ENCODE assay signal across 9 cellular contexts in the genomic region with DNA sequence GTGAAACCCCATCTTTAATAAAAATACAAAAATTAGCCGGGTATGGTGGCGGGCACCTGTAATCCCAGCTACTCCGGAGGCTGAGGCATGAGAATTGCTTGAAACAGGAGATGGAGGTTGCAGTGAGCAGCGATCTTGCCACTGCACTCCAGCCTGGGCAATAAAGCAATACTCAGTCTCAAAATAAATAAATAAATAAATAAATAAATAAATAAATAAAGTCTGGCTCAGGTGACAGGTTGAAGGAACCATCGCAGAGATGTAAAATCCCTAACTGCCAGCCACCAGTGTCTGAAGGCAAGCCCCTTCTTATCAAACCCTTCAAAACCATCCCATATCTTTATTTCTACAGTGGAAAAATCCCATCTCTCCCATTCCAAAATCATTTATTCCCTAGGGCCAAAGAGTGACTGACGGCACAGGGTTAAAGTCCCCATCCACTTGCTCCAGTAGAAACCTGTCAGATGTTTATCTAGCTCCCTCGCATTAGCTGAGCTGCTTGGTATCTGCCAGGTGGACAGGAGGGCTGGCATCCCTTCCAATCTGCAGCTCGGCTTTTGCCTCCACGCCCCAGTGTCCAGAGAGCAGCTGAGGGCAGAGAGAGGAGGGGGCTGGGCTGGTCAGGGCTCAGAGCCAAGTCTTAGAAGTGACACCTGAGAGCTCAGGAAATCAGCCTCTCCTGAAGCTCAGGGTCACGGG. TPM values are rescaled to one million over a fixed set of nuclear protein-coding genes. Genes with fewer than 3 reads are reported as not detected.
DNase-seq lines count a peak whose midpoint lies in the region; ATAC-seq and TF ChIP-seq lines count a peak whose summit lies in the region.
"Had no signal": no experiment of that assay in that cellular context is flagged by ENCODE, and none has a peak within 500 bp of the region (broad histone marks: within the 10 kb centered on the region; RNA-seq: fewer than 3 reads in every experiment).

No MANE protein-coding gene starts in this region.

- H3K27me3 ChIP-seq in Loucy (ENCODE audit: insufficient read depth, low read length, poor library complexity, severe bottlenecking) = no peaks in the 10 kb centered on the region

- peaks cover 77% of the 10 kb centered on the region for H3K79me2 ChIP-seq in Loucy (ENCODE audit: insufficient read depth, low read length)

- no peak for TF ChIP-seq CTCF in Loucy (conservative IDR thresholded peaks at IDR 0.05; ENCODE audit: low read length)
- TF ChIP-seq CTCF in RWPE1 (conservative IDR thresholded peaks at IDR 0.05; ENCODE audit: low read depth) = no peak

- no peak overlapping the region for H3K4me3 Mint-ChIP-seq in activated T-helper 2 cell treated with anti-CD3 and anti-CD28 coated beads, Interferon-gamma antibody, Interleukin-2, Interleukin-4, amounts not matched to agents 10 μg/mL and 5 μg/mL and 100 μg/mL, durations not matched to agents 14 hours and 24 hours and 36 hours (ENCODE audit: low read depth)
- H3K4me3 Mint-ChIP-seq: activated CD8-positive, alpha-beta memory T cell treated with anti-CD3 and anti-CD28 coated beads, Interleukin-2, amount 10 ng/mL, durations not matched to agents 7 days and 5 days had no signal

- DNase-seq in RWPE1 (ENCODE audit: low spot score) (no peak), left lobe of liver (ENCODE audit: low spot score) (peak; percentile 92), substantia nigra (lab: John Stamatoyannopoulos, UW) (no peak), SW 1271 (lab: John Stamatoyannopoulos, UW) (no peak)
- no peak for DNase-seq in activated T-helper 2 cell treated with anti-CD3 and anti-CD28 coated beads, Interferon-gamma antibody, Interleukin-2, Interleukin-4, amounts not matched to agents 10 μg/mL and 5 μg/mL and 100 μg/mL, durations not matched to agents 14 hours and 24 hours and 36 hours (ENCODE audit: low spot score)
- DNase-seq: activated CD8-positive, alpha-beta memory T cell treated with anti-CD3 and anti-CD28 coated beads, Interleukin-2, amount 10 ng/mL, durations not matched to agents 7 days and 5 days had no signal

- peaks cover 17% of the 10 kb centered on the region for H3K4me1 Mint-ChIP-seq in activated T-helper 2 cell treated with anti-CD3 and anti-CD28 coated beads, Interferon-gamma antibody, Interleukin-2, Interleukin-4, amounts not matched to agents 10 μg/mL and 5 μg/mL and 100 μg/mL, durations not matched to agents 14 hours and 24 hours and 36 hours (ENCODE audit: low read depth)

- ATAC-seq in left lobe of liver (peak; percentile 65), HG03139 (IDR thresholded peaks at IDR 0.05; ENCODE audit: unreplicated experiment) (no peak), HG02852 (IDR thresholded peaks at IDR 0.05; ENCODE audit: unreplicated experiment) (no peak)
- ATAC-seq: activated CD8-positive, alpha-beta memory T cell treated with anti-CD3 and anti-CD28 coated beads, Interleukin-2, amount 10 ng/mL, durations not matched to agents 7 days and 5 days had no signal

- H2AFZ ChIP-seq in Loucy (ENCODE audit: low read length) = no peak overlapping the region

- H3K4me2 ChIP-seq in Loucy (ENCODE audit: low read depth, low read length, poor library complexity, severe bottlenecking) = peak overlapping the region; percentile 56

- POLR2A ChIA-PET in RWPE1 (lab: Yijun Ruan, JAX; ENCODE audit: low non-redundant PET) = interaction anchor here (0.8 to 1.2 kb wide), 2 partner anchors 12 to 20 kb away, joined by 3 read pairs; no protein-coding TSS in a partner anchor

- no peak overlapping the region for H3K4me3 ChIP-seq in Loucy (ENCODE audit: low read length, poor library complexity, severe bottlenecking)

- H3K36me3 ChIP-seq in Loucy (ENCODE audit: insufficient read depth, low read length) = no peaks in the 10 kb centered on the region

- H3K27ac ChIP-seq in RWPE1 = peak overlapping the region; percentile 79
- H3K27ac ChIP-seq in substantia nigra (ENCODE audit: low read depth, low read length, poor library complexity, severe bottlenecking) = peak overlapping the region; percentile 98

- H3K9me3 Mint-ChIP-seq in activated T-helper 2 cell treated with anti-CD3 and anti-CD28 coated beads, Interferon-gamma antibody, Interleukin-2, Interleukin-4, amounts not matched to agents 10 μg/mL and 5 μg/mL and 100 μg/mL, durations not matched to agents 14 hours and 24 hours and 36 hours = no peaks in the 10 kb centered on the region

- CTCF ChIA-PET in RWPE1 (lab: Yijun Ruan, JAX) = interaction anchor here (0.5 to 3.9 kb wide), 8 partner anchors 11 to 412 kb away, joined by 3 to 33 read pairs (median 3); no protein-coding TSS in a partner anchor

- no peaks in the 10 kb centered on the region for H3K9me2 ChIP-seq in Loucy (replicated peaks; ENCODE audit: low read depth, low read length)

- peak overlapping the region; percentile 35 for H3K9ac ChIP-seq in Loucy (ENCODE audit: low read depth, low read length, poor library complexity, severe bottlenecking)

- no peak overlapping the region for H3K27ac Mint-ChIP-seq in activated T-helper 2 cell treated with anti-CD3 and anti-CD28 coated beads, Interferon-gamma antibody, Interleukin-2, Interleukin-4, amounts not matched to agents 10 μg/mL and 5 μg/mL and 100 μg/mL, durations not matched to agents 14 hours and 24 hours and 36 hours
- H3K27ac Mint-ChIP-seq: activated CD8-positive, alpha-beta memory T cell treated with anti-CD3 and anti-CD28 coated beads, Interleukin-2, amount 10 ng/mL, durations not matched to agents 7 days and 5 days had no signal

- no peaks in the 10 kb centered on the region for H3K9me3 ChIP-seq in Loucy (ENCODE audit: insufficient read depth, low read depth, low read length)

- H3K27me3 Mint-ChIP-seq in activated T-helper 2 cell treated with anti-CD3 and anti-CD28 coated beads, Interferon-gamma antibody, Interleukin-2, Interleukin-4, amounts not matched to agents 10 μg/mL and 5 μg/mL and 100 μg/mL, durations not matched to agents 14 hours and 24 hours and 36 hours (ENCODE audit: low read depth) = no peaks in the 10 kb centered on the region
- H3K27me3 Mint-ChIP-seq: activated CD8-positive, alpha-beta memory T cell treated with anti-CD3 and anti-CD28 coated beads, Interleukin-2, amount 10 ng/mL, durations not matched to agents 7 days and 5 days had no signal

- intact Hi-C loops in activated T-helper 2 cell treated with anti-CD3 and anti-CD28 coated beads, Interferon-gamma antibody, Interleukin-2, Interleukin-4, amounts not matched to agents 10 μg/mL and 5 μg/mL and 100 μg/mL, durations not matched to agents 14 hours and 24 hours and 36 hours (cut with micrococcal nuclease) = no loop called here

- H3K4me1 ChIP-seq in Loucy (ENCODE audit: insufficient read depth, low read length, poor library complexity, severe bottlenecking) = peaks cover 44% of the 10 kb centered on the region

- H4K20me1 ChIP-seq in Loucy (ENCODE audit: insufficient read depth, low read length, poor library complexity, severe bottlenecking) = peaks cover 5% of the 10 kb centered on the region

- peaks cover 3% of the 10 kb centered on the region for H3K36me3 Mint-ChIP-seq in activated T-helper 2 cell treated with anti-CD3 and anti-CD28 coated beads, Interferon-gamma antibody, Interleukin-2, Interleukin-4, amounts not matched to agents 10 μg/mL and 5 μg/mL and 100 μg/mL, durations not matched to agents 14 hours and 24 hours and 36 hours (ENCODE audit: low read depth)

- no peaks in the 10 kb centered on the region for H3F3A ChIP-seq in Loucy (ENCODE audit: low read depth)

RNA-seq across cellular contexts. Expression of gene CSRP1, which starts 5.0 kb away (rescaled TPM):
- 67.7 TPM for total RNA-seq in left lobe of liver
- 61.4 and 62.9 TPM in 2 replicates for total RNA-seq in activated T-helper 2 cell treated with anti-CD3 and anti-CD28 coated beads, Interferon-gamma antibody, Interleukin-2, Interleukin-4, amounts not matched to agents 10 μg/mL and 5 μg/mL and 100 μg/mL, durations not matched to agents 14 hours and 24 hours and 36 hours

RNA-seq across cellular contexts. Expression of gene PHLDA3, which starts 33.0 kb away (rescaled TPM):
- total RNA-seq in left lobe of liver = 1.8 TPM
- total RNA-seq in activated T-helper 2 cell treated with anti-CD3 and anti-CD28 coated beads, Interferon-gamma antibody, Interleukin-2, Interleukin-4, amounts not matched to agents 10 μg/mL and 5 μg/mL and 100 μg/mL, durations not matched to agents 14 hours and 24 hours and 36 hours = 8.8 and 9.2 TPM in 2 replicates

RNA-seq across cellular contexts. Expression of gene NAV1, which starts 37.0 kb away (rescaled TPM):
- 4.6 TPM for total RNA-seq in left lobe of liver
- total RNA-seq in activated T-helper 2 cell treated with anti-CD3 and anti-CD28 coated beads, Interferon-gamma antibody, Interleukin-2, Interleukin-4, amounts not matched to agents 10 μg/mL and 5 μg/mL and 100 μg/mL, durations not matched to agents 14 hours and 24 hours and 36 hours = 1.3 and 1.6 TPM in 2 replicates
